ENCODE assay signal across 8 cellular contexts in genomic region chr15:94230886-94231727, GRCh38. TPM values are rescaled to one million over a fixed set of nuclear protein-coding genes. Genes with fewer than 3 reads are reported as not detected.
DNase-seq lines count a peak whose midpoint lies in the region; ATAC-seq, FAIRE-seq and TF ChIP-seq lines count a peak whose summit lies in the region.

A gene with protein sequence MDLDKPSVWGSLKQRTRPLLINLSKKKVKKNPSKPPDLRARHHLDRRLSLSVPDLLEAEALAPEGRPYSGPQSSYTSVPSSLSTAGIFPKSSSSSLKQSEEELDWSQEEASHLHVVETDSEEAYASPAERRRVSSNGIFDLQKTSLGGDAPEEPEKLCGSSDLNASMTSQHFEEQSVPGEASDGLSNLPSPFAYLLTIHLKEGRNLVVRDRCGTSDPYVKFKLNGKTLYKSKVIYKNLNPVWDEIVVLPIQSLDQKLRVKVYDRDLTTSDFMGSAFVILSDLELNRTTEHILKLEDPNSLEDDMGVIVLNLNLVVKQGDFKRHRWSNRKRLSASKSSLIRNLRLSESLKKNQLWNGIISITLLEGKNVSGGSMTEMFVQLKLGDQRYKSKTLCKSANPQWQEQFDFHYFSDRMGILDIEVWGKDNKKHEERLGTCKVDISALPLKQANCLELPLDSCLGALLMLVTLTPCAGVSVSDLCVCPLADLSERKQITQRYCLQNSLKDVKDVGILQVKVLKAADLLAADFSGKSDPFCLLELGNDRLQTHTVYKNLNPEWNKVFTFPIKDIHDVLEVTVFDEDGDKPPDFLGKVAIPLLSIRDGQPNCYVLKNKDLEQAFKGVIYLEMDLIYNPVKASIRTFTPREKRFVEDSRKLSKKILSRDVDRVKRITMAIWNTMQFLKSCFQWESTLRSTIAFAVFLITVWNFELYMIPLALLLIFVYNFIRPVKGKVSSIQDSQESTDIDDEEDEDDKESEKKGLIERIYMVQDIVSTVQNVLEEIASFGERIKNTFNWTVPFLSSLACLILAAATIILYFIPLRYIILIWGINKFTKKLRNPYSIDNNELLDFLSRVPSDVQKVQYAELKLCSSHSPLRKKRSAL (plus strand): TSS chr15:94231561. CDS start chr15:94298266, 66,705 bp downstream.

- WGBS in sigmoid colon, 2 donors = 1% methylated on average over 66 of the region's 66 CpGs

- H3K36me3 Mint-ChIP-seq in CD8-positive, alpha-beta T cell = peaks cover 4% of the 10 kb centered on the region
- H3K36me3 Mint-ChIP-seq in activated naive CD4-positive, alpha-beta T cell treated with anti-CD3 and anti-CD28 coated beads for 36 hours (ENCODE audit: low read depth) = no peaks in the 10 kb centered on the region

- no peak for TF ChIP-seq CTCF in CD8-positive, alpha-beta T cell (IDR thresholded peaks at IDR 0.05)
- no peak for TF ChIP-seq CTCF in left ventricle myocardium inferior (IDR thresholded peaks at IDR 0.05; ENCODE audit: borderline replicate concordance)
- TF ChIP-seq CTCF in sigmoid colon (IDR thresholded peaks at IDR 0.05) = no peak
- no peak for TF ChIP-seq CTCF in D721Med (IDR thresholded peaks at IDR 0.05; ENCODE audit: insufficient read depth, missing control alignments)

- H3K27me3 ChIP-seq in CD8-positive, alpha-beta T cell (ENCODE audit: insufficient read depth, low read length) = no peaks in the 10 kb centered on the region
- H3K27me3 ChIP-seq in left ventricle myocardium inferior (ENCODE audit: low read depth) = peaks cover 82% of the 10 kb centered on the region
- peaks cover 0 to 12% (median 9%) of the 10 kb centered on the region in 3 donors for H3K27me3 ChIP-seq in sigmoid colon

- peak in 1 of 2 donors; percentile 13 for TF ChIP-seq POLR2A in sigmoid colon (IDR thresholded peaks at IDR 0.05)

- no peaks in the 10 kb centered on the region for H3K36me3 ChIP-seq in CD8-positive, alpha-beta T cell (ENCODE audit: insufficient read depth, low read length)
- H3K36me3 ChIP-seq in left ventricle myocardium inferior = no peaks in the 10 kb centered on the region
- no peaks in the 10 kb centered on the region for H3K36me3 ChIP-seq in sigmoid colon

- peak within 1 kb of the TSS; percentile 95 for H3K27ac Mint-ChIP-seq in CD8-positive, alpha-beta T cell
- peak within 1 kb of the TSS; percentile 84 for H3K27ac Mint-ChIP-seq in activated naive CD4-positive, alpha-beta T cell treated with anti-CD3 and anti-CD28 coated beads for 36 hours

- peak within 1 kb of the TSS; percentile 80 for H3K27ac ChIP-seq in CD8-positive, alpha-beta T cell (ENCODE audit: low read depth, low read length)
- no peak within 1 kb of the TSS for H3K27ac ChIP-seq in left ventricle myocardium inferior (replicated peaks)
- H3K27ac ChIP-seq in sigmoid colon = peak within 1 kb of the TSS; percentile 29 to 67 (median 44)

- in situ Hi-C loops in SK-MEL-5 (cut with HindIII; ENCODE audit: low pct_unique_long_range_greater_than_20kb, low sequenced_read_pairs) = no loop called here

- peak; percentile 66 to 90 (median 80) for DNase-seq in CD8-positive, alpha-beta T cell
- peak; percentile 44 for DNase-seq in HTR-8/SVneo (ENCODE audit: insufficient read length, low spot score)
- DNase-seq in SK-MEL-5 (ENCODE audit: low read depth, low spot score) = peak; percentile 84
- DNase-seq in activated naive CD4-positive, alpha-beta T cell treated with anti-CD3 and anti-CD28 coated beads for 36 hours = peak; percentile 87
- peak; percentile 69 for DNase-seq in left ventricle myocardium inferior
- peak; percentile 78 for DNase-seq in sigmoid colon
- no peak for DNase-seq in D721Med (ENCODE audit: insufficient read length, low spot score)

- intact Hi-C loops in CD8-positive, alpha-beta T cell (cut with DNase I, micrococcal nuclease) = loop anchor here (2.0 to 5.0 kb wide), 4 partner anchors 41 to 94 kb away; no protein-coding TSS in a partner anchor
- intact Hi-C loops in activated naive CD4-positive, alpha-beta T cell treated with anti-CD3 and anti-CD28 coated beads for 36 hours (cut with micrococcal nuclease) = loop anchor here (1.0 to 10.0 kb wide), 6 partner anchors 66 to 1414 kb away; partner anchors contain the start of gene CHD2
- intact Hi-C loops in left ventricle myocardium inferior (cut with micrococcal nuclease) = no loop called here
- intact Hi-C loops in sigmoid colon (cut with DNase I) = no loop called here

- no peaks in the 10 kb centered on the region for H3K27me3 Mint-ChIP-seq in CD8-positive, alpha-beta T cell (ENCODE audit: low read depth)
- H3K27me3 Mint-ChIP-seq in activated naive CD4-positive, alpha-beta T cell treated with anti-CD3 and anti-CD28 coated beads for 36 hours (ENCODE audit: low read depth) = no peaks in the 10 kb centered on the region

- TF ChIP-seq EP300 in sigmoid colon (IDR thresholded peaks at IDR 0.05) = no peak

- peak within 1 kb of the TSS; percentile 95 for H3K4me3 Mint-ChIP-seq in CD8-positive, alpha-beta T cell
- H3K4me3 Mint-ChIP-seq in activated naive CD4-positive, alpha-beta T cell treated with anti-CD3 and anti-CD28 coated beads for 36 hours = peak within 1 kb of the TSS; percentile 87

- H3K9me3 Mint-ChIP-seq in CD8-positive, alpha-beta T cell = no peaks in the 10 kb centered on the region
- no peaks in the 10 kb centered on the region for H3K9me3 Mint-ChIP-seq in activated naive CD4-positive, alpha-beta T cell treated with anti-CD3 and anti-CD28 coated beads for 36 hours

- H3K9me3 ChIP-seq in CD8-positive, alpha-beta T cell (ENCODE audit: low read length) = no peaks in the 10 kb centered on the region
- H3K9me3 ChIP-seq in left ventricle myocardium inferior (replicated peaks) = no peaks in the 10 kb centered on the region
- H3K9me3 ChIP-seq in sigmoid colon = no peaks in the 10 kb centered on the region

- H3K4me1 Mint-ChIP-seq in CD8-positive, alpha-beta T cell (ENCODE audit: low read depth) = peaks cover 53% of the 10 kb centered on the region
- peaks cover 48% of the 10 kb centered on the region for H3K4me1 Mint-ChIP-seq in activated naive CD4-positive, alpha-beta T cell treated with anti-CD3 and anti-CD28 coated beads for 36 hours (ENCODE audit: low read depth)

- H3K4me1 ChIP-seq in CD8-positive, alpha-beta T cell (ENCODE audit: insufficient read depth, low read length) = peaks cover 32% of the 10 kb centered on the region
- H3K4me1 ChIP-seq in left ventricle myocardium inferior = peaks cover 19% of the 10 kb centered on the region
- peaks cover 0 to 19% (median 15%) of the 10 kb centered on the region in 4 donors for H3K4me1 ChIP-seq in sigmoid colon

- POLR2A ChIA-PET in CD8-positive, alpha-beta T cell (lab: Charles Lee) = interaction anchor here (0.9 to 1.3 kb wide), 3 partner anchors 9 to 26 kb away, joined by 3 to 8 read pairs (median 3); no protein-coding TSS in a partner anchor

- no peak for FAIRE-seq in HTR-8/SVneo (lab: Jason Lieb, UNC)
- FAIRE-seq in D721Med (lab: Jason Lieb, UNC) = no peak

- peak within 1 kb of the TSS; percentile 67 for H3K4me3 ChIP-seq in CD8-positive, alpha-beta T cell (ENCODE audit: low read depth, low read length)
- peak within 1 kb of the TSS; percentile 66 for H3K4me3 ChIP-seq in left ventricle myocardium inferior
- H3K4me3 ChIP-seq in sigmoid colon = peak within 1 kb of the TSS; percentile 20 to 60 (median 51)

- CTCF ChIA-PET in CD8-positive, alpha-beta T cell (lab: Charles Lee) = interaction anchor here (0.6 to 3.4 kb wide), 5 partner anchors 8 to 93 kb away, joined by 3 to 23 read pairs (median 4); no protein-coding TSS in a partner anchor
- CTCF ChIA-PET in activated naive CD4-positive, alpha-beta T cell treated with anti-CD3 and anti-CD28 coated beads for 36 hours (lab: Charles Lee) = interaction anchor here (0.6 to 4.3 kb wide), 7 partner anchors 9 to 93 kb away, joined by 3 to 32 read pairs (median 4); no protein-coding TSS in a partner anchor

- peak; percentile 85 for ATAC-seq in CD8-positive, alpha-beta T cell
- peak; percentile 68 for ATAC-seq in GM21360 (IDR thresholded peaks at IDR 0.05; ENCODE audit: unreplicated experiment)

RNA-seq across cellular contexts. Expression of the gene that starts here (rescaled TPM):
- 10 to 100 TPM; 11.2 to 16.5 TPM for total RNA-seq in CD8-positive, alpha-beta T cell
- total RNA-seq in SK-MEL-5 (2014; rRNA removed; shearing (Covaris generic)) = 18.3 and 20.5 TPM in 2 replicates
- 14.2 and 14.5 TPM in 2 replicates for polyA plus RNA-seq in SK-MEL-5 (2015; cell fraction: cytosol; rRNA removed)
- 30.1 and 30.3 TPM in 2 replicates for polyA plus RNA-seq in SK-MEL-5 (2015; cell fraction: nucleus; rRNA removed)
- total RNA-seq in activated naive CD4-positive, alpha-beta T cell treated with anti-CD3 and anti-CD28 coated beads for 36 hours = 10 to 100 TPM; 33.7 to 35.1 TPM
- total RNA-seq in left ventricle myocardium inferior = 1.0 TPM
- 1 to 10 TPM; 1.5 to 4.4 (median 1.9) TPM for total RNA-seq in sigmoid colon
- polyA plus RNA-seq in sigmoid colon = 10 to 100 TPM in 2 of 3 donors, 1 to 10 TPM in 1; 7.2 to 12.2 (median 12.0) TPM

Comparison
In these comparisons a context has a peak if more than half of its experiments do, and no peak if none do; other contexts are left out.
1. intact Hi-C loops: an anchor here in CD8-positive, alpha-beta T cell (2.0 to 5.0 kb wide) and activated naive CD4-positive, alpha-beta T cell treated with anti-CD3 and anti-CD28 coated beads for 36 hours (1.0 to 10.0 kb wide); none called in left ventricle myocardium inferior and sigmoid colon.